Comparison of ENCODE assay signal across 10 cellular contexts in the genomic region with DNA sequence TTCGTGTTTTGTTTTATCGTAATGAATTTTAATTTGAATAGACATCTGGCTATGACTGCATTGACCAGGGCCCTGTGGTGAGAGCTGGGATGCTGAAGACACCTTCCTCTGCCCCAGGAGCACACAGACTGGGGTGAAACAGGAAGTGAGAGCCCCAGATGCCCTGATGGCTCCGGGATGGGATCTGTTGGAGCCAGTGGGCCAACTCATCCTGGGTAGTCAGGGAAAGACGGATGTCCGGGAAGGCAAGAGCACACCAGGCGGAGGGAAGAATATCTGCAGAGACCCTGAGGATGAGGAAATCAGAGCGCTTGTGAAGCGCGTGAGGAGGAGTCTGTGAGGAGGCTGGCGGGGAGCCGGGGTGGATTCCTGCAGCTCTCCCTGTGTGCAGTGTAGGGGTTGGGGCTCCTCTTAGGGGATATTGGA.
DNase-seq lines count a peak whose midpoint lies in the region; ATAC-seq and TF ChIP-seq lines count a peak whose summit lies in the region.
"Had no signal": no experiment of that assay in that cellular context is flagged by ENCODE, and none has a peak within 500 bp of the region (broad histone marks: within the 10 kb centered on the region; RNA-seq: fewer than 3 reads in every experiment).

No MANE protein-coding gene starts in this region.

- ATAC-seq in omental fat pad (ENCODE audit: low FRiP score) = peak; percentile 78
- no peak for ATAC-seq in HG02759 (IDR thresholded peaks at IDR 0.05; ENCODE audit: unreplicated experiment)

- no peak for TF ChIP-seq POLR2A in prostate gland (IDR thresholded peaks at IDR 0.05)

- WGBS in prostate gland = 52% methylated on average over 11 of the region's 11 CpGs

- H3K4me3 ChIP-seq in AG04449 (ENCODE audit: low read depth, low read length) = peak overlapping the region; percentile 12; the same call in 1 of the 2 replicates
- no peak overlapping the region for H3K4me3 ChIP-seq in prostate gland

- intact Hi-C loops in prostate gland (cut with DNase I) = no loop called here

- H3K4me1 ChIP-seq in prostate gland (replicated peaks) = no peaks in the 10 kb centered on the region

- H3K9me3 ChIP-seq in prostate gland = no peaks in the 10 kb centered on the region

- TF ChIP-seq CTCF in AG04449 (IDR thresholded peaks at IDR 0.05; ENCODE audit: insufficient read depth, low read length, missing control alignments) = peak; percentile 21
- TF ChIP-seq CTCF in omental fat pad (IDR thresholded peaks at IDR 0.05) = no peak
- no peak for TF ChIP-seq CTCF in prostate gland (IDR thresholded peaks at IDR 0.05)

- POLR2A ChIA-PET in AG04449 (lab: Yijun Ruan, JAX) = interaction anchor here (0.6 kb wide), 1 partner anchor 14 kb away, joined by 4 read pairs; no protein-coding TSS in a partner anchor

- CTCF ChIA-PET in AG04449 (lab: Yijun Ruan, JAX) = interaction anchor here (1.0 to 2.3 kb wide), 6 partner anchors 9 to 209 kb away, joined by 3 to 12 read pairs (median 6); no protein-coding TSS in a partner anchor

- H3K27me3 ChIP-seq in prostate gland (replicated peaks; ENCODE audit: insufficient read depth) = no peaks in the 10 kb centered on the region

- H3K27ac ChIP-seq in prostate gland = peak overlapping the region in 1 of 2 donors; percentile 6

- H3K36me3 ChIP-seq in prostate gland = no peaks in the 10 kb centered on the region

- no peak for DNase-seq in AG04449 (ENCODE audit: low read depth, low spot score)
- peak; percentile 62 for DNase-seq in MV-4-11 (lab: John Stamatoyannopoulos, UW)
- DNase-seq in fibroblast of gingiva (ENCODE audit: low read depth) = peak; percentile 50
- no peak for DNase-seq in omental fat pad (ENCODE audit: low spot score)
- DNase-seq in putamen (ENCODE audit: low spot score) = no peak
- no peak for DNase-seq in prostate gland (ENCODE audit: low spot score)
- DNase-seq in activated T-cell treated with anti-CD3 and anti-CD28 coated beads, Interleukin-2, amount 50 U/mL, for 1 hour = no peak
- DNase-seq: DND-41, SW 1271 had no signal

Comparison
In these comparisons a context has a peak if more than half of its experiments do, and no peak if none do; other contexts are left out.
1. DNase-seq: peak in MV-4-11 (single experiment) and fibroblast of gingiva (single experiment); none in AG04449 (single experiment), omental fat pad (single experiment), putamen (single experiment), prostate gland (single experiment) and activated T-cell treated with anti-CD3 and anti-CD28 coated beads, Interleukin-2, amount 50 U/mL, for 1 hour (single experiment).